In genomic region chr2:160478660-160479059, GRCh38 we compare ENCODE assay signal across 1 cellular context.
TF ChIP-seq lines count a peak whose summit lies in the region.

No MANE protein-coding gene starts in this region.

TF ChIP-seq in HepG2, 621 proteins besides CTCF, POLR2A, EP300 and RAD21 (continued from another document):
- TF ChIP-seq, protein P1, sequence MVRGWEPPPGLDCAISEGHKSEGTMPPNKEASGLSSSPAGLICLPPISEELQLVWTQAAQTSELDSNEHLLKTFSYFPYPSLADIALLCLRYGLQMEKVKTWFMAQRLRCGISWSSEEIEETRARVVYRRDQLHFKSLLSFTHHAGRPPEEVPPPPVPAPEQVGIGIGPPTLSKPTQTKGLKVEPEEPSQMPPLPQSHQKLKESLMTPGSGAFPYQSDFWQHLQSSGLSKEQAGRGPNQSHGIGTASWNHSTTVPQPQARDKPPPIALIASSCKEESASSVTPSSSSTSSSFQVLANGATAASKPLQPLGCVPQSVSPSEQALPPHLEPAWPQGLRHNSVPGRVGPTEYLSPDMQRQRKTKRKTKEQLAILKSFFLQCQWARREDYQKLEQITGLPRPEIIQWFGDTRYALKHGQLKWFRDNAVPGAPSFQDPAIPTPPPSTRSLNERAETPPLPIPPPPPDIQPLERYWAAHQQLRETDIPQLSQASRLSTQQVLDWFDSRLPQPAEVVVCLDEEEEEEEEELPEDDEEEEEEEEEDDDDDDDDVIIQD (CRISPR knock-in tag; IDR thresholded peaks at IDR 0.05; ENCODE audit: low read depth): no peak
- TF ChIP-seq, protein P2, sequence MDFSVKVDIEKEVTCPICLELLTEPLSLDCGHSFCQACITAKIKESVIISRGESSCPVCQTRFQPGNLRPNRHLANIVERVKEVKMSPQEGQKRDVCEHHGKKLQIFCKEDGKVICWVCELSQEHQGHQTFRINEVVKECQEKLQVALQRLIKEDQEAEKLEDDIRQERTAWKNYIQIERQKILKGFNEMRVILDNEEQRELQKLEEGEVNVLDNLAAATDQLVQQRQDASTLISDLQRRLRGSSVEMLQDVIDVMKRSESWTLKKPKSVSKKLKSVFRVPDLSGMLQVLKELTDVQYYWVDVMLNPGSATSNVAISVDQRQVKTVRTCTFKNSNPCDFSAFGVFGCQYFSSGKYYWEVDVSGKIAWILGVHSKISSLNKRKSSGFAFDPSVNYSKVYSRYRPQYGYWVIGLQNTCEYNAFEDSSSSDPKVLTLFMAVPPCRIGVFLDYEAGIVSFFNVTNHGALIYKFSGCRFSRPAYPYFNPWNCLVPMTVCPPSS (IDR thresholded peaks at IDR 0.05): no peak
